In the genomic region with DNA sequence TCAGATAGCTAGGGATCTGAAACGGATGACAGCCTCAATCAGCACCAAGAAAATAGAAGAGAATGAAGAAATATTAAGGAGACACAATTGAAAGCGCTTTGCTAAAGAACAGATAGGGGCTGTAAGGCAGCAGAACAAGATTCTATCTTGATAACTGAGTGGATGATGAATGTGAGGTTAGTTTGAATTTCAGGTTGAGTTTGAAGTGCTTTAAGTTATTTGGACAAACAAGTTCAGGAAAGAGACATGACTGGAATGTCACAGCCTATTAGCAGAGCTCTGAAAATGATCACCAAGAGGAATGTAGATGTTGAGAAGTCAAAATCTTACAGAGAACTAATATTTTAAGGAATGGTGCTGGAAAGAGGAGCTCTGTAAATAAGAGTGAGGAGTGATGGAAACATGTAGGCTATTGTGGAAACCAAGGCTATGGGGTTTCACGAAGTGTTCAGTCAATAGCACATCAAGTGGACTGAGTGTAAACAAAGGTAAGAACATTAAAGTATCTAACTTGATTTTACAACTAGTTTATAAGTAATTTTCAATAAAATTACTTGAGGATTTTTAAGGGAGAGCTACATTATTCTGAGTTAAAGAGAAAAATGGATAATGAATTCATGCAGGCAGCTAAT, we compare ENCODE assay signal across 32 cellular contexts.
"Had no signal": no experiment of that assay in that cellular context is flagged by ENCODE, and none has a peak within 500 bp of the region (broad histone marks: within the 10 kb centered on the region; RNA-seq: fewer than 3 reads in every experiment).

No MANE protein-coding gene starts in this region.

- H3K4me3 ChIP-seq: K562, Peyer's patch, SJSA1 had no signal

- ATAC-seq: activated CD4-positive, alpha-beta T cell treated with anti-CD3 and anti-CD28 coated beads for 36 hours; activated naive CD8-positive, alpha-beta T cell treated with anti-CD3 and anti-CD28 coated beads, Interleukin-2, amount 50 U/mL, for 24 hours; K562; PC-3 had no signal

- H3K36me3 Mint-ChIP-seq: activated naive CD4-positive, alpha-beta T cell treated with anti-CD3 and anti-CD28 coated beads, Interleukin-2, amount 10 ng/mL, durations not matched to agents 7 days and 5 days had no signal

- H3K27me3 Mint-ChIP-seq: activated CD4-positive, alpha-beta memory T cell treated with anti-CD3 and anti-CD28 coated beads for 36 hours; activated CD4-positive, alpha-beta T cell treated with anti-CD3 and anti-CD28 coated beads for 36 hours; activated naive CD4-positive, alpha-beta T cell treated with anti-CD3 and anti-CD28 coated beads, Interleukin-2, amount 10 ng/mL, durations not matched to agents 7 days and 5 days; activated naive CD8-positive, alpha-beta T cell; activated naive CD8-positive, alpha-beta T cell treated with anti-CD3 and anti-CD28 coated beads, Interleukin-2, amount 50 U/mL, for 24 hours had no signal

- H3K4me1 Mint-ChIP-seq: activated CD4-positive, alpha-beta T cell treated with anti-CD3 and anti-CD28 coated beads for 36 hours; activated naive CD4-positive, alpha-beta T cell treated with anti-CD3 and anti-CD28 coated beads, Interleukin-2, amount 10 ng/mL, durations not matched to agents 7 days and 5 days; activated naive CD8-positive, alpha-beta T cell treated with anti-CD3 and anti-CD28 coated beads, Interleukin-2, amount 50 U/mL, for 24 hours had no signal

- H3K4me1 ChIP-seq: Peyer's patch, SJSA1 had no signal

- H3K27ac ChIP-seq: brain microvascular endothelial cell, Peyer's patch, SJSA1, WERI-Rb-1 had no signal

- H3K4me3 Mint-ChIP-seq: activated CD4-positive, alpha-beta memory T cell treated with anti-CD3 and anti-CD28 coated beads for 36 hours; activated CD4-positive, alpha-beta T cell treated with anti-CD3 and anti-CD28 coated beads for 36 hours; activated naive CD4-positive, alpha-beta T cell treated with anti-CD3 and anti-CD28 coated beads, Interleukin-2, amount 10 ng/mL, durations not matched to agents 7 days and 5 days; activated naive CD8-positive, alpha-beta T cell; activated naive CD8-positive, alpha-beta T cell treated with anti-CD3 and anti-CD28 coated beads, Interleukin-2, amount 50 U/mL, for 24 hours had no signal

- H3K9me3 ChIP-seq: Peyer's patch, SJSA1 had no signal

- DNase-seq: activated CD4-positive, alpha-beta memory T cell treated with anti-CD3 and anti-CD28 coated beads for 36 hours; activated CD4-positive, alpha-beta T cell treated with anti-CD3 and anti-CD28 coated beads for 36 hours; activated CD4-positive, alpha-beta T cell treated with anti-CD3 and anti-CD28 coated beads, Interleukin-2, amount 50 U/mL, for 1 hour; activated CD8-positive, alpha-beta memory T cell treated with anti-CD3 and anti-CD28 coated beads, Interleukin-2, amount 50 U/mL, for 48 hours; activated effector memory CD4-positive, alpha-beta T cell treated with Interleukin-2 at 50 U/mL for 16 hours; activated naive CD4-positive, alpha-beta T cell treated with anti-CD3 and anti-CD28 coated beads, Interleukin-2, amount 10 ng/mL, durations not matched to agents 7 days and 5 days; activated naive CD8-positive, alpha-beta T cell treated with anti-CD3 and anti-CD28 coated beads, Interleukin-2, amount 50 U/mL, for 24 hours; activated T-cell treated with anti-CD3 and anti-CD28 coated beads, Interleukin-2, amount 50 U/mL, for 48 hours; amniotic stem cell; aorta; brain microvascular endothelial cell; central memory CD4-positive, alpha-beta T cell; IMR-90; NCI-H1092 treated with DMSO at 0.1 percent for 48 hours; NCI-H187 treated with DMSO at 0.1 percent for 48 hours; NCI-H2081; NCI-H2171 treated with DMSO at 0.1 percent for 48 hours; NCI-H2227 treated with DMSO at 0.1 percent for 48 hours; NCI-H446; NCI-H524 treated with DMSO at 0.1 percent for 48 hours; NCI-H748 treated with DMSO at 0.1 percent for 48 hours; NK-92 treated with Interleukin-12 subunit alpha and Interleukin-12 subunit beta, amount 100 ng/mL, for 24 hours; PC-3; Peyer's patch; RPMI8226; SHP77 treated with DMSO at 0.1 percent for 48 hours; SW 1271; T1000; WERI-Rb-1 had no signal

- H3K36me3 ChIP-seq: WERI-Rb-1 had no signal

- H3K27me3 ChIP-seq: brain microvascular endothelial cell, Peyer's patch, SJSA1 had no signal

- H3K9me3 Mint-ChIP-seq: activated CD4-positive, alpha-beta memory T cell treated with anti-CD3 and anti-CD28 coated beads for 36 hours; activated naive CD4-positive, alpha-beta T cell treated with anti-CD3 and anti-CD28 coated beads, Interleukin-2, amount 10 ng/mL, durations not matched to agents 7 days and 5 days; activated naive CD8-positive, alpha-beta T cell treated with anti-CD3 and anti-CD28 coated beads, Interleukin-2, amount 50 U/mL, for 24 hours had no signal

- H3K27ac Mint-ChIP-seq: activated CD4-positive, alpha-beta memory T cell treated with anti-CD3 and anti-CD28 coated beads for 36 hours; activated CD4-positive, alpha-beta T cell treated with anti-CD3 and anti-CD28 coated beads for 36 hours; activated naive CD4-positive, alpha-beta T cell treated with anti-CD3 and anti-CD28 coated beads, Interleukin-2, amount 10 ng/mL, durations not matched to agents 7 days and 5 days; activated naive CD8-positive, alpha-beta T cell; activated naive CD8-positive, alpha-beta T cell treated with anti-CD3 and anti-CD28 coated beads, Interleukin-2, amount 50 U/mL, for 24 hours had no signal
